ENCODE assay signal across 1 cellular context in the genomic region with DNA sequence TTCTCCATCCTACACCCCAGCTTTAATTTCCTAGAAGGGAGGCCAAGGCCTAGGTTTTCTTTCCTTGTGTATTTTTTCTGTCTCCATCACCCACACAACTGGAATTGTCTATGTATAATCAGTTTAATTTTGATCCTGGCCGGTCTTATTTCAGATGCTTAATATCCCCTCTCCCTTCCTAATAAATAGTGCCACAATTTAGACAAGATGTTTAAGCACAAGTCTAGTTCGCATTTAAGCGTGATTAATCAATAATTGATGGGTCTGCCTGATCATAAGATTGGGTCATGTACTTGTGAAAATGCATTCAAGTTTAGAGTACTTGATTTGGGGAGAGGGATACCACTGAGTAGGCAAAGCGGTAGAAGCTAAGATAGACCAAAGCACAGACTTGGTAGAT.
TF ChIP-seq lines count a peak whose summit lies in the region.

No MANE protein-coding gene starts in this region.

TF ChIP-seq in SK-N-SH treated with all-trans-retinoic acid at 6 μM for 48 hours, 23 proteins besides CTCF, POLR2A, EP300 and RAD21 (continued from another document):
- TF ChIP-seq GLIS3 (CRISPR knock-in tag; IDR thresholded peaks at IDR 0.05): no peak
- TF ChIP-seq RARB (CRISPR knock-in tag; IDR thresholded peaks at IDR 0.05): no peak
- TF ChIP-seq CSDC2 (CRISPR knock-in tag; IDR thresholded peaks at IDR 0.05): no peak
- TF ChIP-seq ZFP3 (CRISPR knock-in tag; IDR thresholded peaks at IDR 0.05): no peak
- TF ChIP-seq OSR1 (CRISPR knock-in tag; IDR thresholded peaks at IDR 0.05): no peak
- no peak for TF ChIP-seq ZNF8 (CRISPR knock-in tag; IDR thresholded peaks at IDR 0.05)
